ENCODE assay signal across 1 cellular context in the genomic region with DNA sequence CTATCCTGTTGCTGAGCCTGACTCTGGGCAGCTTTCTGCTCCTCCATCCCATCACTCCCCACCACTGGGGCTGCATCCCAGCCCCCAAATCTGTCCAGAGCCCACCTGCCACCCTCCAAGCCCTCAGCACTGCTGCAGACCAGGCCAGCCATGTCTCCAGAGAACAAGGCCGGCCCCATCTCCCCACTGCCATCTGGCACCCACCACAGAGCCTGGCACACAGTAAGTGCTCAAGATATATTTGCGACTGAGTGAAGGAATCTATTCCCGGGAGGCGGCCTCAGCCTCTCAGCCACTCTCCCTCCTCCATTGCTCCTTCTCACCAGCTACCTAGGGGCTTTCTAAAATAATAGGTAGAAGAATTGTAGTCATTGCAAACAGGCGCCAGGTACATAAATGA.
TF ChIP-seq lines count a peak whose summit lies in the region.

No MANE protein-coding gene starts in this region.

TF ChIP-seq in endothelial cell of umbilical vein, 7 proteins besides CTCF, POLR2A, EP300 and RAD21:
- TF ChIP-seq POLR2AphosphoS5 (IDR thresholded peaks at IDR 0.05; ENCODE audit: insufficient read depth, low read depth, low read length) (no peak), JUN (IDR thresholded peaks at IDR 0.05; ENCODE audit: borderline replicate concordance, insufficient read depth, insufficient read length, low read depth) (no peak), GATA2 (IDR thresholded peaks at IDR 0.05; ENCODE audit: insufficient read depth, insufficient read length, low read depth, low read length) (no peak), FOS (IDR thresholded peaks at IDR 0.05; ENCODE audit: borderline replicate concordance, insufficient read depth, low read length) (no peak), MAX (IDR thresholded peaks at IDR 0.05; ENCODE audit: insufficient read depth, insufficient read length) (no peak), MYC (IDR thresholded peaks at IDR 0.05; ENCODE audit: low read depth, low read length) (no peak), EZH2 (IDR thresholded peaks at IDR 0.05; ENCODE audit: borderline replicate concordance, low read depth, low read length, severe bottlenecking) (no peak)
